Comparison of ENCODE assay signal across 12 cellular contexts in the genomic region with DNA sequence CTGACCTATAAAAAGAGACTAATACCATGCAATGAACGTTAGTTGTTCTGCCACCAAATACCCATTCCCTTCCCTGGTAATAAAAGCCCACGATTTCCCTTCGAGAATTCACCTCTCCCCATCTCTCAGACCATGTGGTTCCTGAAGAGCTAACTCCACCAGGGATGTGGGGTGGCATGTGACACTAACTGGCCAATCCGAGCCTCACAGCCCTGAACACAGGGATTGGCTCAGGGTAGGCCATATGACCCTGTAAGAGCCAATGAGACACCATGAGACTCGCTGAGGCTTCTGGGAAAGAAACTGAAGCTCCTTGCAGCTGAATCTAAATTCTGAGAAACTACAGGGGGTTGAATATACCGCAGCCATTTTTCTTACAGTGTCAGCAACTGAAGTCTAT. TPM values are rescaled to one million over a fixed set of nuclear protein-coding genes. Genes with fewer than 3 reads are reported as not detected.
DNase-seq lines count a peak whose midpoint lies in the region; ATAC-seq and TF ChIP-seq lines count a peak whose summit lies in the region.
"Had no signal": no experiment of that assay in that cellular context is flagged by ENCODE, and none has a peak within 500 bp of the region (broad histone marks: within the 10 kb centered on the region; RNA-seq: fewer than 3 reads in every experiment).

No MANE protein-coding gene starts in this region.

- H3K4me1 ChIP-seq in CD8-positive, alpha-beta T cell (ENCODE audit: insufficient read depth, low read length), result no peaks in the 10 kb centered on the region
- H3K4me1 ChIP-seq in GM23338 (ENCODE audit: insufficient read depth) (no peaks in the 10 kb centered on the region), SJCRH30 (peaks cover 10% of the 10 kb centered on the region)

- H3K4me3 Mint-ChIP-seq in CD8-positive, alpha-beta T cell, result no peak overlapping the region
- no peak overlapping the region for H3K4me3 Mint-ChIP-seq in GM23338
- H3K4me3 Mint-ChIP-seq: dendritic cell treated with granulocyte-macrophage colony-stimulating factor and Interleukin-4, amounts not matched to agents 40 ng/mL and 50 ng/mL, for 4 days; HFFc6 had no signal

- H2AFZ ChIP-seq in GM23338, result no peak overlapping the region

- intact Hi-C loops in CD8-positive, alpha-beta T cell (cut with DNase I, micrococcal nuclease), result no loop called here

- no peaks in the 10 kb centered on the region for H3F3A ChIP-seq in GM23338 (replicated peaks; ENCODE audit: low read depth)

- no peak overlapping the region for H3K4me3 ChIP-seq in CD8-positive, alpha-beta T cell (ENCODE audit: low read depth, low read length)
- H3K4me3 ChIP-seq in GM23338 (no peak overlapping the region), SJCRH30 (no peak overlapping the region)
- H3K4me3 ChIP-seq: Peyer's patch had no signal

- H3K4me1 Mint-ChIP-seq in CD8-positive, alpha-beta T cell (ENCODE audit: low read depth), result peaks cover 57% of the 10 kb centered on the region
- H3K4me1 Mint-ChIP-seq in GM23338, result peaks cover 2% of the 10 kb centered on the region; the same call in 2 of the 3 replicates

- no peak overlapping the region for H3K4me2 ChIP-seq in GM23338

- no peaks in the 10 kb centered on the region for H3K27me3 ChIP-seq in CD8-positive, alpha-beta T cell (ENCODE audit: insufficient read depth, low read length)
- no peaks in the 10 kb centered on the region for H3K27me3 ChIP-seq in GM23338 (ENCODE audit: insufficient read depth)
- no peaks in the 10 kb centered on the region for H3K27me3 ChIP-seq in SJCRH30
- H3K27me3 ChIP-seq: Peyer's patch had no signal

- H3K9me3 Mint-ChIP-seq in CD8-positive, alpha-beta T cell, result no peaks in the 10 kb centered on the region
- H3K9me3 Mint-ChIP-seq in GM23338, result no peaks in the 10 kb centered on the region
- H3K9me3 Mint-ChIP-seq: HFFc6 had no signal

- peaks cover 59% of the 10 kb centered on the region for H3K36me3 Mint-ChIP-seq in CD8-positive, alpha-beta T cell
- peaks cover 28% of the 10 kb centered on the region for H3K36me3 Mint-ChIP-seq in GM23338 (ENCODE audit: low read depth)

- POLR2A ChIA-PET in CD8-positive, alpha-beta T cell (lab: Charles Lee), result interaction anchor here (0.6 kb wide), 1 partner anchor 25 kb away, joined by 3 read pairs; no protein-coding TSS in a partner anchor

- peak; percentile 67 for ATAC-seq in CD8-positive, alpha-beta T cell
- ATAC-seq in GM23338, result peak; percentile 46; the same call in 2 of the 3 replicates
- ATAC-seq in GM19452 (IDR thresholded peaks at IDR 0.05; ENCODE audit: unreplicated experiment), result no peak
- no peak for ATAC-seq in HG03432 (IDR thresholded peaks at IDR 0.05; ENCODE audit: unreplicated experiment)

- no peak overlapping the region for H3K27ac ChIP-seq in CD8-positive, alpha-beta T cell (ENCODE audit: low read depth, low read length)
- H3K27ac ChIP-seq in GM23338 (ENCODE audit: low read depth) (no peak overlapping the region), SJCRH30 (no peak overlapping the region)
- H3K27ac ChIP-seq: Peyer's patch had no signal

- TF ChIP-seq CTCF in CD8-positive, alpha-beta T cell (IDR thresholded peaks at IDR 0.05), result no peak
- no peak for TF ChIP-seq CTCF in GM23338 (conservative IDR thresholded peaks at IDR 0.05; ENCODE audit: low read depth in 2 of 2)

- H4K20me1 ChIP-seq in GM23338 (replicated peaks; ENCODE audit: insufficient read depth), result peaks cover 25% of the 10 kb centered on the region

- no peaks in the 10 kb centered on the region for H3K9me3 ChIP-seq in CD8-positive, alpha-beta T cell (ENCODE audit: low read length)
- 0 out of 2 replicates have a peak, but pooled peaks cover 2% of the 10 kb centered on the region for H3K9me3 ChIP-seq in SJCRH30 (replicated peaks)
- H3K9me3 ChIP-seq: Peyer's patch had no signal

- TF ChIP-seq POLR2A in erythroblast (IDR thresholded peaks at IDR 0.05; ENCODE audit: low read length), result no peak

- no peak for DNase-seq in CD8-positive, alpha-beta T cell
- DNase-seq in GM23338 (ENCODE audit: low spot score) (no peak), SJCRH30 (peak; percentile 23 to 47), erythroblast (lab: John Stamatoyannopoulos, UW) (peak; percentile 31 to 40), foreskin melanocyte (no peak)
- DNase-seq: Calu3, HFFc6, Peyer's patch, retina had no signal

- H3K9me2 ChIP-seq in GM23338 (ENCODE audit: insufficient read depth), result no peaks in the 10 kb centered on the region

- peaks cover 52% of the 10 kb centered on the region for H3K79me2 ChIP-seq in GM23338 (replicated peaks; ENCODE audit: insufficient read depth)

- no peaks in the 10 kb centered on the region for H3K27me3 Mint-ChIP-seq in CD8-positive, alpha-beta T cell (ENCODE audit: low read depth)
- no peaks in the 10 kb centered on the region for H3K27me3 Mint-ChIP-seq in GM23338 (ENCODE audit: insufficient read depth, low read depth, poor library complexity)
- H3K27me3 Mint-ChIP-seq: dendritic cell treated with granulocyte-macrophage colony-stimulating factor and Interleukin-4, amounts not matched to agents 40 ng/mL and 50 ng/mL, for 4 days had no signal

- CTCF ChIA-PET in CD8-positive, alpha-beta T cell (lab: Charles Lee), result interaction anchor here (7.4 kb wide), 1 partner anchor 68 kb away, joined by 125 read pairs; no protein-coding TSS in a partner anchor

- no peaks in the 10 kb centered on the region for H3K36me3 ChIP-seq in CD8-positive, alpha-beta T cell (ENCODE audit: insufficient read depth, low read length)
- H3K36me3 ChIP-seq in GM23338 (ENCODE audit: insufficient read depth) (no peaks in the 10 kb centered on the region), SJCRH30 (peaks cover 15% of the 10 kb centered on the region)
- H3K36me3 ChIP-seq: Peyer's patch had no signal

- no peak overlapping the region for H3K27ac Mint-ChIP-seq in CD8-positive, alpha-beta T cell
- no peak overlapping the region for H3K27ac Mint-ChIP-seq in GM23338
- H3K27ac Mint-ChIP-seq: dendritic cell treated with granulocyte-macrophage colony-stimulating factor and Interleukin-4, amounts not matched to agents 40 ng/mL and 50 ng/mL, for 4 days; HFFc6 had no signal

TF ChIP-seq in GM23338, 12 proteins besides CTCF, POLR2A, EP300 and RAD21 (continues in another document):
- no peak for TF ChIP-seq ETS1 (IDR thresholded peaks at IDR 0.05)
- TF ChIP-seq ZNF114 (CRISPR knock-in tag; IDR thresholded peaks at IDR 0.05), result no peak
- no peak for TF ChIP-seq ZNF331 (CRISPR knock-in tag; IDR thresholded peaks at IDR 0.05; ENCODE audit: low read depth)
- no peak for TF ChIP-seq EZH2phosphoT487 (IDR thresholded peaks at IDR 0.05; ENCODE audit: unreplicated experiment)
- TF ChIP-seq CREB1 (CRISPR knock-in tag; IDR thresholded peaks at IDR 0.05; ENCODE audit: low read depth), result no peak
- TF ChIP-seq STAT1 (IDR thresholded peaks at IDR 0.05; ENCODE audit: unreplicated experiment), result no peak
- no peak for TF ChIP-seq NANOG (IDR thresholded peaks at IDR 0.05; ENCODE audit: borderline replicate concordance)

RNA-seq across cellular contexts. Expression of gene HELZ, which starts 21.1 kb away (rescaled TPM):
- 100 to 1,000 TPM; 108 to 116 TPM for total RNA-seq in CD8-positive, alpha-beta T cell
- 38.8 and 62.0 TPM in 2 replicates for total RNA-seq in GM23338 (2014; rRNA removed; shearing (Covaris generic))
- 27.7 and 38.9 TPM in 2 replicates for polyA plus RNA-seq in GM23338 (2016; fragmentation: Nextera tagmentation; extraction: Ambion mirVana)
- 33.2 and 42.3 TPM in 2 replicates for total RNA-seq in SJCRH30 (2014; rRNA removed; shearing (Covaris generic))

Comparison
In these comparisons a context has a peak if more than half of its experiments do, and no peak if none do; other contexts are left out.
1. ATAC-seq: peak in CD8-positive, alpha-beta T cell (single experiment) and GM23338 (single experiment); none in GM19452 (single experiment) and HG03432 (single experiment).
2. DNase-seq: peak in SJCRH30 (2 of 2) and erythroblast (2 of 2); none in CD8-positive, alpha-beta T cell (0 of 7), GM23338 (single experiment) and foreskin melanocyte (single experiment).